Comparison of ENCODE assay signal across 11 cellular contexts in genomic region chr6:128882560-128882959, GRCh38. TPM values are rescaled to one million over a fixed set of nuclear protein-coding genes. Genes with fewer than 3 reads are reported as not detected.
DNase-seq lines count a peak whose midpoint lies in the region; ATAC-seq and TF ChIP-seq lines count a peak whose summit lies in the region.
"Had no signal": no experiment of that assay in that cellular context is flagged by ENCODE, and none has a peak within 500 bp of the region (broad histone marks: within the 10 kb centered on the region; RNA-seq: fewer than 3 reads in every experiment).

No MANE protein-coding gene starts in this region.

- H3K27ac ChIP-seq in dorsolateral prefrontal cortex (peak overlapping the region in 54 of 59 donors; percentile 1 to 87 (median 69)), mesendoderm (ENCODE audit: low read depth, low read length) (peak overlapping the region; percentile 51), transverse colon (peak overlapping the region; percentile 51 to 73 (median 56))
- no peak overlapping the region for H3K27ac ChIP-seq in CD8-positive, alpha-beta memory T cell (ENCODE audit: low read depth, low read length)
- H3K27ac ChIP-seq: RWPE1 had no signal

- no peak overlapping the region for H3K4me2 ChIP-seq in mesendoderm (ENCODE audit: low read length)

- no peaks in the 10 kb centered on the region for H3K36me3 Mint-ChIP-seq in activated T-cell treated with anti-CD3 and anti-CD28 coated beads, Interleukin-2, amount 50 U/mL, for 4 hours (ENCODE audit: insufficient read depth)
- no peaks in the 10 kb centered on the region for H3K36me3 Mint-ChIP-seq in CD8-positive, alpha-beta memory T cell

- H3K79me2 ChIP-seq in mesendoderm (ENCODE audit: control insufficient read depth, insufficient read depth, low read length) = no peaks in the 10 kb centered on the region

- CTCF ChIA-PET in CD8-positive, alpha-beta memory T cell (lab: Charles Lee) = no interaction called here

- H3K4me3 ChIP-seq in dorsolateral prefrontal cortex = peak overlapping the region in 58 of 59 donors; percentile 41 to 84 (median 65)
- H3K4me3 ChIP-seq in mesendoderm (ENCODE audit: low read length) = no peak overlapping the region
- peak overlapping the region in 2 of 4 donors; percentile 19 to 48 for H3K4me3 ChIP-seq in transverse colon
- no peak overlapping the region for H3K4me3 ChIP-seq in CD8-positive, alpha-beta memory T cell (ENCODE audit: low read length)

- TF ChIP-seq CTCF in dorsolateral prefrontal cortex (IDR thresholded peaks at IDR 0.05 in 54 of 56, conservative IDR thresholded peaks at IDR 0.05 in 2 of 56; ENCODE audit: low read depth in 1 of 56, partially characterized antibody in 56 of 56) = no peak
- no peak for TF ChIP-seq CTCF in transverse colon (IDR thresholded peaks at IDR 0.05)

- no peak overlapping the region for H3K4ac ChIP-seq in mesendoderm (ENCODE audit: low read depth, low read length)

- no peak overlapping the region for H3K4me3 Mint-ChIP-seq in activated T-cell treated with anti-CD3 and anti-CD28 coated beads, Interleukin-2, amount 50 U/mL, for 4 hours
- H3K4me3 Mint-ChIP-seq in CD8-positive, alpha-beta memory T cell = peak overlapping the region in 1 of 7 donors; percentile 30

- H3K4me1 Mint-ChIP-seq in activated T-cell treated with anti-CD3 and anti-CD28 coated beads, Interleukin-2, amount 50 U/mL, for 4 hours (ENCODE audit: low read depth) = peaks cover 4% of the 10 kb centered on the region
- H3K4me1 Mint-ChIP-seq in CD8-positive, alpha-beta memory T cell = peaks cover 3 to 13% (median 4%) of the 10 kb centered on the region in 3 donors

- ATAC-seq in activated T-cell treated with anti-CD3 and anti-CD28 coated beads, Interleukin-2, amount 50 U/mL, for 4 hours = no peak
- no peak for ATAC-seq in HG03097 (IDR thresholded peaks at IDR 0.05; ENCODE audit: low FRiP score, unreplicated experiment)

- peak overlapping the region; percentile 65 for H3K56ac ChIP-seq in mesendoderm (ENCODE audit: low read length)

- no peak overlapping the region for H3K23ac ChIP-seq in mesendoderm (ENCODE audit: low read length)

- no peak overlapping the region for H2BK5ac ChIP-seq in mesendoderm (ENCODE audit: low read length)

- no peak overlapping the region for H2BK15ac ChIP-seq in mesendoderm (replicated peaks; ENCODE audit: low read depth)

- H3K36me3 ChIP-seq in mesendoderm (ENCODE audit: control insufficient read depth, insufficient read depth, low read length) = no peaks in the 10 kb centered on the region
- no peaks in the 10 kb centered on the region for H3K36me3 ChIP-seq in transverse colon
- no peaks in the 10 kb centered on the region for H3K36me3 ChIP-seq in CD8-positive, alpha-beta memory T cell (ENCODE audit: insufficient read depth, low read length)

- H3K9me3 ChIP-seq in transverse colon = no peaks in the 10 kb centered on the region
- H3K9me3 ChIP-seq in CD8-positive, alpha-beta memory T cell (ENCODE audit: low read length) = no peaks in the 10 kb centered on the region

- peak overlapping the region; percentile 83 for H3K9ac ChIP-seq in mesendoderm (ENCODE audit: low read length)

- H3K4me1 ChIP-seq in mesendoderm (ENCODE audit: control insufficient read depth, low read depth, low read length) (peaks cover 5% of the 10 kb centered on the region), transverse colon (peaks cover 0 to 4% (median 1%) of the 10 kb centered on the region in 4 donors)
- no peaks in the 10 kb centered on the region for H3K4me1 ChIP-seq in CD8-positive, alpha-beta memory T cell (ENCODE audit: insufficient read depth, low read length)

- no peak overlapping the region for H4K5ac ChIP-seq in mesendoderm (ENCODE audit: low read length)

- TF ChIP-seq EP300 in transverse colon (IDR thresholded peaks at IDR 0.05; ENCODE audit: low read depth) = no peak

- H3K9me3 Mint-ChIP-seq in activated T-cell treated with anti-CD3 and anti-CD28 coated beads, Interleukin-2, amount 50 U/mL, for 4 hours = no peaks in the 10 kb centered on the region
- peaks cover 0 to 2% (median 0%) of the 10 kb centered on the region in 5 donors for H3K9me3 Mint-ChIP-seq in CD8-positive, alpha-beta memory T cell

- H2BK120ac ChIP-seq in mesendoderm (ENCODE audit: low read depth, low read length) = no peak overlapping the region

- H2AK5ac ChIP-seq in mesendoderm (ENCODE audit: low read length) = no peak overlapping the region

- H3K27me3 ChIP-seq in dorsolateral prefrontal cortex = no peaks in the 10 kb centered on the region
- no peaks in the 10 kb centered on the region for H3K27me3 ChIP-seq in mesendoderm (ENCODE audit: insufficient read depth, low read length, poor library complexity)
- H3K27me3 ChIP-seq in transverse colon = peaks cover 6% of the 10 kb centered on the region
- peaks cover 8% of the 10 kb centered on the region for H3K27me3 ChIP-seq in CD8-positive, alpha-beta memory T cell (ENCODE audit: insufficient read depth, low read length, poor library complexity, severe bottlenecking)

- DNase-seq in DMS53 (lab: John Stamatoyannopoulos, UW) (peak; percentile 17), DMS53 treated with DMSO at 0.1 percent for 48 hours (lab: John Stamatoyannopoulos, UW; ENCODE audit: unreplicated experiment) (no peak), dorsolateral prefrontal cortex (no peak), mesendoderm (peak; percentile 70), transverse colon (no peak)
- DNase-seq in activated T-cell treated with anti-CD3 and anti-CD28 coated beads, Interleukin-2, amount 50 U/mL, for 4 hours = no peak
- no peak for DNase-seq in CD8-positive, alpha-beta memory T cell
- DNase-seq: erythroblast, NCI-H1105 treated with DMSO at 0.1 percent for 48 hours had no signal

- no CpG with 5 or more reads among the region's 2 CpGs for WGBS in mesendoderm (ENCODE audit: extremely low coverage, insufficient coverage, low lambda C conversion rate)
- 39 to 40% methylated on average over 2 of the region's 2 CpGs for WGBS in transverse colon (ENCODE audit: low coverage in 1 of 2), 2 donors

- in situ Hi-C loops in transverse colon (cut with MboI; ENCODE audit: low pct_ligation_motif_present in 1 of 4, low pct_unique_long_range_greater_than_20kb in 1 of 4, low sequenced_read_pairs in 3 of 4) = no loop called here

- H3K27me3 Mint-ChIP-seq in activated T-cell treated with anti-CD3 and anti-CD28 coated beads, Interleukin-2, amount 50 U/mL, for 4 hours (ENCODE audit: low read depth) = peaks cover 25% of the 10 kb centered on the region
- H3K27me3 Mint-ChIP-seq in CD8-positive, alpha-beta memory T cell = peaks cover 9 to 23% of the 10 kb centered on the region in 2 donors

- no peaks in the 10 kb centered on the region for H3K79me1 ChIP-seq in mesendoderm (ENCODE audit: low read length)

- intact Hi-C loops in dorsolateral prefrontal cortex (cut with DNase I) (loop anchor here in 1 of 2 donors (5.0 kb wide), 1 partner anchor 60 kb away; no protein-coding TSS in a partner anchor), transverse colon (cut with DNase I; ENCODE audit: low total_unique reads) (no loop called here)

- H3K18ac ChIP-seq in mesendoderm (ENCODE audit: low read length) = peak overlapping the region; percentile 69

- no peak for TF ChIP-seq POLR2A in transverse colon (IDR thresholded peaks at IDR 0.05)

- H4K8ac ChIP-seq in mesendoderm (ENCODE audit: low read depth, low read length) = no peak overlapping the region

- POLR2A ChIA-PET in CD8-positive, alpha-beta memory T cell (lab: Charles Lee) = no interaction called here

- H3K27ac Mint-ChIP-seq in CD8-positive, alpha-beta memory T cell = no peak overlapping the region

RNA-seq across cellular contexts. Expression of gene LAMA2, which starts 0.4 kb away (rescaled TPM):
- total RNA-seq in dorsolateral prefrontal cortex = 10 to 100 TPM; 13.1 to 53.0 (median 24.1) TPM
- polyA plus RNA-seq in mesendoderm (2013, experiment 1 of 2) = 2.8 TPM
- polyA plus RNA-seq in mesendoderm (2013, experiment 2 of 2) = 3.7 TPM
- total RNA-seq in transverse colon = 10 to 100 TPM; 12.3 to 43.0 (median 32.1) TPM
- total RNA-seq in activated T-cell treated with anti-CD3 and anti-CD28 coated beads, Interleukin-2, amount 50 U/mL, for 4 hours = 1 to 10 TPM; 2.1 to 4.7 (median 3.8) TPM
- under 1 TPM; 0.09 to 0.96 TPM for total RNA-seq in CD8-positive, alpha-beta memory T cell
- polyA plus RNA-seq in CD8-positive, alpha-beta memory T cell = 0.45 TPM

Comparison
In these comparisons a context has a peak if more than half of its experiments do, and no peak if none do; other contexts are left out.
1. DNase-seq: peak in DMS53 (single experiment) and mesendoderm (single experiment); none in DMS53 treated with DMSO at 0.1 percent for 48 hours (single experiment), dorsolateral prefrontal cortex (0 of 10), transverse colon (single experiment), activated T-cell treated with anti-CD3 and anti-CD28 coated beads, Interleukin-2, amount 50 U/mL, for 4 hours (single experiment) and CD8-positive, alpha-beta memory T cell (0 of 5).
2. H3K4me3 ChIP-seq: peak in dorsolateral prefrontal cortex (58 of 59); none in mesendoderm (single experiment) and CD8-positive, alpha-beta memory T cell (single experiment).